ENCODE assay signal across 5 cellular contexts in genomic region chr11:61245564-61245963, GRCh38. TPM values are rescaled to one million over a fixed set of nuclear protein-coding genes. Genes with fewer than 3 reads are reported as not detected.
"Had no signal": no experiment of that assay in that cellular context is flagged by ENCODE, and none has a peak within 500 bp of the region (broad histone marks: within the 10 kb centered on the region; RNA-seq: fewer than 3 reads in every experiment).

No MANE protein-coding gene starts in this region.

RNA-seq across cellular contexts. Expression of gene PGA5, which starts 4.6 kb away (rescaled TPM):
- total RNA-seq: HepG2, HT-29, HT1080, K562 had no signal
- polyA plus RNA-seq: HepG2, IgD-negative memory B cell, K562 had no signal

RNA-seq across cellular contexts. Expression of gene PGA4, which starts 23.4 kb away (rescaled TPM):
- total RNA-seq: HepG2, HT-29, HT1080, K562 had no signal
- polyA plus RNA-seq: HepG2, IgD-negative memory B cell, K562 had no signal

RNA-seq across cellular contexts. Expression of gene PGA3, which starts 42.2 kb away (rescaled TPM):
- total RNA-seq: HepG2, HT-29, HT1080 had no signal
- polyA plus RNA-seq: HepG2, IgD-negative memory B cell, K562 had no signal

RNA-seq across cellular contexts. Expression of gene VWCE, which starts 49.6 kb away (rescaled TPM):
- total RNA-seq: HT-29 had no signal
